Comparison of ENCODE assay signal across 1 cellular context in genomic region chr10:42553064-42553407, GRCh38.
TF ChIP-seq lines count a peak whose summit lies in the region.

No MANE protein-coding gene starts in this region.

TF ChIP-seq in HepG2, 621 proteins besides CTCF, POLR2A, EP300 and RAD21 (continued from another document):
- TF ChIP-seq DBP (CRISPR knock-in tag; IDR thresholded peaks at IDR 0.05; ENCODE audit: not compliant biosample characterization) (no peak), MYPOP (CRISPR knock-in tag; IDR thresholded peaks at IDR 0.05) (peak; percentile 84), SP140L (CRISPR knock-in tag; IDR thresholded peaks at IDR 0.05; ENCODE audit: borderline replicate concordance) (peak; percentile 30; the same call in 1 of the 2 replicates)
